18 cellular contexts compared by ENCODE assay signal in genomic region chr5:148747536-148747906, GRCh38.
"Had no signal": no experiment of that assay in that cellular context is flagged by ENCODE, and none has a peak within 500 bp of the region (broad histone marks: within the 10 kb centered on the region; RNA-seq: fewer than 3 reads in every experiment).

No MANE protein-coding gene starts in this region.

- H3K27me3 Mint-ChIP-seq: activated naive CD8-positive, alpha-beta T cell treated with anti-CD3 and anti-CD28 coated beads for 36 hours; naive B cell had no signal

- H3K27ac ChIP-seq: epithelial cell of prostate, thyroid gland, upper lobe of right lung had no signal

- H3K4me1 Mint-ChIP-seq: activated naive CD8-positive, alpha-beta T cell treated with anti-CD3 and anti-CD28 coated beads for 36 hours; neural crest cell had no signal

- H3K9me3 Mint-ChIP-seq: activated naive CD8-positive, alpha-beta T cell treated with anti-CD3 and anti-CD28 coated beads for 36 hours; activated T-cell treated with anti-CD3 and anti-CD28 coated beads, Interleukin-2, amount 50 U/mL, for 4 hours; activated T-helper 2 cell treated with anti-CD3 and anti-CD28 coated beads, Interferon-gamma antibody, Interleukin-2, Interleukin-4, amounts not matched to agents 10 μg/mL and 5 μg/mL and 100 μg/mL, durations not matched to agents 14 hours and 24 hours and 36 hours; neural crest cell had no signal

- H3K36me3 Mint-ChIP-seq: activated naive CD8-positive, alpha-beta T cell treated with anti-CD3 and anti-CD28 coated beads for 36 hours; naive B cell; WTC11 had no signal

- H3K4me3 ChIP-seq: heart right ventricle, lung, thyroid gland, upper lobe of right lung had no signal

- H3K27ac Mint-ChIP-seq: activated naive CD8-positive, alpha-beta T cell treated with anti-CD3 and anti-CD28 coated beads for 36 hours; activated T-helper 2 cell treated with anti-CD3 and anti-CD28 coated beads, Interferon-gamma antibody, Interleukin-2, Interleukin-4, amounts not matched to agents 10 μg/mL and 5 μg/mL and 100 μg/mL, durations not matched to agents 14 hours and 24 hours and 36 hours; WTC11 had no signal

- H3K36me3 ChIP-seq: heart right ventricle, thyroid gland, upper lobe of right lung had no signal

- DNase-seq: activated CD8-positive, alpha-beta memory T cell treated with anti-CD3 and anti-CD28 coated beads for 24 hours; activated CD8-positive, alpha-beta memory T cell treated with anti-CD3 and anti-CD28 coated beads, Interleukin-2, amount 50 U/mL, for 4 hours; activated naive CD4-positive, alpha-beta T cell; activated naive CD8-positive, alpha-beta T cell treated with anti-CD3 and anti-CD28 coated beads for 36 hours; activated T-cell treated with anti-CD3 and anti-CD28 coated beads, Interleukin-2, amount 50 U/mL, for 4 hours; cortex of kidney; heart right ventricle; naive B cell; retina; stimulated activated CD4-positive, alpha-beta T cell treated with anti-CD3 and anti-CD28 coated beads, Interleukin-4, amount 100 ng/mL, for 24 hours; stimulated activated naive CD8-positive, alpha-beta T cell treated with anti-CD3 and anti-CD28 coated beads, Interleukin-15, Interleukin-2, amounts not matched to agents 100 U/mL and 50 U/mL, for 24 hours; thyroid gland; upper lobe of right lung had no signal

- H3K9me3 ChIP-seq: thyroid gland, upper lobe of right lung had no signal

- H3K4me3 Mint-ChIP-seq: activated naive CD8-positive, alpha-beta T cell treated with anti-CD3 and anti-CD28 coated beads for 36 hours; activated T-cell treated with anti-CD3 and anti-CD28 coated beads, Interleukin-2, amount 50 U/mL, for 4 hours; naive B cell; neural crest cell; WTC11 had no signal

- H3K4me1 ChIP-seq: thyroid gland had no signal

- H3K27me3 ChIP-seq: heart right ventricle, thyroid gland, upper lobe of right lung had no signal
